Comparison of ENCODE assay signal across 8 cellular contexts in the genomic region with DNA sequence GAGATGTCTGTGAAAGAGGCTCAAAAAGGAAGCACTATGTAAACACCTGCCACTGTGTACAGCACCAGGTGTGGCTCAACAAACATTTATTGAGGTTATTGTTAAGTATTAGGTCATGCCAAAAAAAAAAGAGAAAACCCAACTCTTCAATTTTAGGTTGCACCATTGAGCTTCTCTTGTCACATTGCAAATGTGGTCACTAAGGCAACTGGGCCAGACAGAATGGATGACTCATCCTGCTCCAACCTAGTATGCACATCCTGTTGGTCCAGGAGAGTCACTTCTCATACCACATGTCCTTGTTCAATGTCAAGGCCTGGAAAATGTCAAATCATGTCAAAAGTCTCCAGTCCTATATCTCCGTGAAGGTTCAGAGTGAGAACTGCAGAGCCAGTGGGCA. TPM values are rescaled to one million over a fixed set of nuclear protein-coding genes. Genes with fewer than 3 reads are reported as not detected.
DNase-seq lines count a peak whose midpoint lies in the region; ATAC-seq and TF ChIP-seq lines count a peak whose summit lies in the region.

No MANE protein-coding gene starts in this region.

- DNase-seq in GM10266 (ENCODE audit: extremely low spot score) (peak; percentile 66), LHCN-M2 (ENCODE audit: low read depth) (peak; percentile 93), SKM-1 treated with dmso at 0.1 percent for 144 hours (lab: John Stamatoyannopoulos, UW; ENCODE audit: unreplicated experiment) (peak; percentile 85), G401 (ENCODE audit: low spot score) (no peak), colonic mucosa (no peak)
- DNase-seq in effector CD4-positive, alpha-beta T cell, result peak; percentile 36
- DNase-seq in stimulated activated CD8-positive, alpha-beta memory T cell treated with anti-CD3 and anti-CD28 coated beads, Interleukin-4, amount 100 ng/mL, for 48 hours, result peak; percentile 38

- H3K27me3 ChIP-seq in colonic mucosa, result no peaks in the 10 kb centered on the region

- no peaks in the 10 kb centered on the region for H3K4me1 ChIP-seq in colonic mucosa

- TF ChIP-seq CTCF in GM10266 (IDR thresholded peaks at IDR 0.05; ENCODE audit: control insufficient read depth, insufficient read depth, low read depth, missing control alignments) (no peak), colonic mucosa (IDR thresholded peaks at IDR 0.05) (no peak)

- H3K9ac ChIP-seq in colonic mucosa (ENCODE audit: low read depth in 2 of 2, low read length in 2 of 2), result no peak overlapping the region

- peak; percentile 76 for ATAC-seq in GM21717 (IDR thresholded peaks at IDR 0.05; ENCODE audit: unreplicated experiment)

- in situ Hi-C loops in G401 (cut with HindIII; ENCODE audit: low sequenced_read_pairs), result no loop called here

- intact Hi-C loops in colonic mucosa (cut with DNase I), result no loop called here

- no peak overlapping the region for H3K4me3 ChIP-seq in colonic mucosa

- H3K27ac ChIP-seq in colonic mucosa, result no peak overlapping the region

- H3K36me3 ChIP-seq in colonic mucosa, result no peaks in the 10 kb centered on the region

- no peaks in the 10 kb centered on the region for H3K9me3 ChIP-seq in colonic mucosa

RNA-seq across cellular contexts. Expression of gene HOXB1, which starts 25.0 kb away (rescaled TPM):
- total RNA-seq in LHCN-M2 (2014; rRNA removed) (not detected in 2 replicates), colonic mucosa (not detected)
- polyA plus RNA-seq in LHCN-M2 (2012), result not detected
- total RNA-seq in G401 (2014; rRNA removed; shearing (Covaris generic)), result not detected in 2 replicates

RNA-seq across cellular contexts. Expression of gene HOXB2, which starts 39.1 kb away (rescaled TPM):
- total RNA-seq in LHCN-M2 (2014; rRNA removed) (59.3 and 65.3 TPM in 2 replicates), colonic mucosa (1 to 10 TPM; 2.6 to 6.4 TPM)
- 30.4 TPM for polyA plus RNA-seq in LHCN-M2 (2012)
- 8.9 and 19.7 TPM in 2 replicates for total RNA-seq in G401 (2014; rRNA removed; shearing (Covaris generic))

Comparison
In these comparisons a context has a peak if more than half of its experiments do, and no peak if none do; other contexts are left out.
1. DNase-seq: peak in GM10266 (single experiment), LHCN-M2 (single experiment), SKM-1 treated with dmso at 0.1 percent for 144 hours (single experiment), effector CD4-positive, alpha-beta T cell (single experiment) and stimulated activated CD8-positive, alpha-beta memory T cell treated with anti-CD3 and anti-CD28 coated beads, Interleukin-4, amount 100 ng/mL, for 48 hours (single experiment); none in G401 (single experiment) and colonic mucosa (single experiment).